1 cellular context compared by ENCODE assay signal in genomic region chr14:50040401-50040775, GRCh38.
TF ChIP-seq lines count a peak whose summit lies in the region.

No MANE protein-coding gene starts in this region.

TF ChIP-seq in HepG2, 621 proteins besides CTCF, POLR2A, EP300 and RAD21 (continued from another document):
- TF ChIP-seq, protein P1, sequence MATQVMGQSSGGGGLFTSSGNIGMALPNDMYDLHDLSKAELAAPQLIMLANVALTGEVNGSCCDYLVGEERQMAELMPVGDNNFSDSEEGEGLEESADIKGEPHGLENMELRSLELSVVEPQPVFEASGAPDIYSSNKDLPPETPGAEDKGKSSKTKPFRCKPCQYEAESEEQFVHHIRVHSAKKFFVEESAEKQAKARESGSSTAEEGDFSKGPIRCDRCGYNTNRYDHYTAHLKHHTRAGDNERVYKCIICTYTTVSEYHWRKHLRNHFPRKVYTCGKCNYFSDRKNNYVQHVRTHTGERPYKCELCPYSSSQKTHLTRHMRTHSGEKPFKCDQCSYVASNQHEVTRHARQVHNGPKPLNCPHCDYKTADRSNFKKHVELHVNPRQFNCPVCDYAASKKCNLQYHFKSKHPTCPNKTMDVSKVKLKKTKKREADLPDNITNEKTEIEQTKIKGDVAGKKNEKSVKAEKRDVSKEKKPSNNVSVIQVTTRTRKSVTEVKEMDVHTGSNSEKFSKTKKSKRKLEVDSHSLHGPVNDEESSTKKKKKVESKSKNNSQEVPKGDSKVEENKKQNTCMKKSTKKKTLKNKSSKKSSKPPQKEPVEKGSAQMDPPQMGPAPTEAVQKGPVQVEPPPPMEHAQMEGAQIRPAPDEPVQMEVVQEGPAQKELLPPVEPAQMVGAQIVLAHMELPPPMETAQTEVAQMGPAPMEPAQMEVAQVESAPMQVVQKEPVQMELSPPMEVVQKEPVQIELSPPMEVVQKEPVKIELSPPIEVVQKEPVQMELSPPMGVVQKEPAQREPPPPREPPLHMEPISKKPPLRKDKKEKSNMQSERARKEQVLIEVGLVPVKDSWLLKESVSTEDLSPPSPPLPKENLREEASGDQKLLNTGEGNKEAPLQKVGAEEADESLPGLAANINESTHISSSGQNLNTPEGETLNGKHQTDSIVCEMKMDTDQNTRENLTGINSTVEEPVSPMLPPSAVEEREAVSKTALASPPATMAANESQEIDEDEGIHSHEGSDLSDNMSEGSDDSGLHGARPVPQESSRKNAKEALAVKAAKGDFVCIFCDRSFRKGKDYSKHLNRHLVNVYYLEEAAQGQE (IDR thresholded peaks at IDR 0.05; ENCODE audit: borderline replicate concordance in 1 of 2, low read depth in 1 of 2, low read length in 2 of 2): no peak
